8 cellular contexts compared by ENCODE assay signal in genomic region chrX:75156537-75156945, GRCh38. TPM values are rescaled to one million over a fixed set of nuclear protein-coding genes. Genes with fewer than 3 reads are reported as not detected.
DNase-seq lines count a peak whose midpoint lies in the region; ATAC-seq and TF ChIP-seq lines count a peak whose summit lies in the region.

No MANE protein-coding gene starts in this region.

- H3K4me1 ChIP-seq in NT2/D1 (ENCODE audit: insufficient read depth, insufficient read length) (no peaks in the 10 kb centered on the region), colonic mucosa (no peaks in the 10 kb centered on the region), upper lobe of right lung (peaks cover 5% of the 10 kb centered on the region)

- DNase-seq in A172 (ENCODE audit: low spot score) (peak; percentile 2), GM12865 (ENCODE audit: low read depth) (peak; percentile 21), NT2/D1 (ENCODE audit: low read depth, low spot score) (no peak), colonic mucosa (no peak), memory B cell (ENCODE audit: low spot score in 2 of 2) (peak in 1 of 2 donors; percentile 0), upper lobe of right lung (no peak), cortex of kidney (lab: John Stamatoyannopoulos, UW) (no peak), HEK293T (ENCODE audit: extremely low spot score) (no peak)

- peaks cover 23% of the 10 kb centered on the region for H3K4me1 Mint-ChIP-seq in memory B cell

- no peaks in the 10 kb centered on the region for H3K9me3 ChIP-seq in NT2/D1 (ENCODE audit: insufficient read depth, low read length)
- H3K9me3 ChIP-seq in colonic mucosa: no peaks in the 10 kb centered on the region
- no peaks in the 10 kb centered on the region for H3K9me3 ChIP-seq in upper lobe of right lung

- H3K4me3 Mint-ChIP-seq in memory B cell: peak overlapping the region; percentile 98

- CTCF ChIA-PET in HEK293T (lab: Yijun Ruan, JAX): no interaction called here

- H3K27me3 Mint-ChIP-seq in memory B cell: no peaks in the 10 kb centered on the region

- no peak for TF ChIP-seq CTCF in GM12865 (IDR thresholded peaks at IDR 0.05; ENCODE audit: insufficient read depth, low read depth, low read length, missing control alignments)
- TF ChIP-seq CTCF in colonic mucosa (IDR thresholded peaks at IDR 0.05): no peak
- TF ChIP-seq CTCF in upper lobe of right lung (IDR thresholded peaks at IDR 0.05): no peak

- no peak for ATAC-seq in memory B cell (ENCODE audit: low read depth)
- ATAC-seq in upper lobe of right lung: peak; percentile 30

- intact Hi-C loops in colonic mucosa (cut with DNase I): no loop called here
- intact Hi-C loops in upper lobe of right lung (cut with DNase I): no loop called here

- no peaks in the 10 kb centered on the region for H3K27me3 ChIP-seq in NT2/D1 (ENCODE audit: insufficient read depth, insufficient read length)
- H3K27me3 ChIP-seq in colonic mucosa: no peaks in the 10 kb centered on the region
- no peaks in the 10 kb centered on the region for H3K27me3 ChIP-seq in upper lobe of right lung

- H3K36me3 ChIP-seq in NT2/D1 (ENCODE audit: insufficient read depth, insufficient read length, low read length): peaks cover 10% of the 10 kb centered on the region
- H3K36me3 ChIP-seq in colonic mucosa: no peaks in the 10 kb centered on the region
- no peaks in the 10 kb centered on the region for H3K36me3 ChIP-seq in upper lobe of right lung

- no peaks in the 10 kb centered on the region for H3K9me3 Mint-ChIP-seq in memory B cell

- peak overlapping the region; percentile 99 for H3K27ac Mint-ChIP-seq in memory B cell

- H3K27ac ChIP-seq in colonic mucosa (peak overlapping the region; percentile 66), upper lobe of right lung (peak overlapping the region; percentile 85)

- POLR2A ChIA-PET in HEK293T (lab: Yijun Ruan, JAX): interaction anchor here (1.2 kb wide), 1 partner anchor 118 kb away, joined by 3 read pairs; no protein-coding TSS in a partner anchor

- H3K9ac ChIP-seq in NT2/D1 (ENCODE audit: insufficient read length, low read depth) (no peak overlapping the region), colonic mucosa (ENCODE audit: low read depth in 2 of 2, low read length in 2 of 2) (peak overlapping the region in 1 of 2 donors; percentile 1)

- H3K4me3 ChIP-seq in GM12865 (ENCODE audit: low read depth, low read length) (peak overlapping the region; percentile 86), NT2/D1 (ENCODE audit: insufficient read length, low read depth) (peak overlapping the region; percentile 73), colonic mucosa (peak overlapping the region; percentile 41), upper lobe of right lung (peak overlapping the region; percentile 64)

- no peaks in the 10 kb centered on the region for H3K36me3 Mint-ChIP-seq in memory B cell

TF ChIP-seq in HEK293T, 16 proteins besides CTCF, POLR2A, EP300 and RAD21:
- TF ChIP-seq NFRKB (IDR thresholded peaks at IDR 0.05): no peak
- no peak for TF ChIP-seq ELF4 (IDR thresholded peaks at IDR 0.05)
- TF ChIP-seq FOXK2 (IDR thresholded peaks at IDR 0.05): no peak
- TF ChIP-seq FOXA1 (IDR thresholded peaks at IDR 0.05): no peak

RNA-seq across cellular contexts. Expression of gene ABCB7, which starts 0.5 kb away (rescaled TPM):
- 23.1 and 27.9 TPM in 2 replicates for total RNA-seq in A172 (2014; rRNA removed; shearing (Covaris generic))
- 10 to 100 TPM; 27.9 to 31.8 TPM for total RNA-seq in colonic mucosa
- total RNA-seq in upper lobe of right lung: 25.4 TPM

Comparison
In these comparisons a context has a peak if more than half of its experiments do, and no peak if none do; other contexts are left out.
1. DNase-seq: peak in A172 (single experiment) and GM12865 (single experiment); none in NT2/D1 (single experiment), colonic mucosa (single experiment), upper lobe of right lung (single experiment), cortex of kidney (single experiment) and HEK293T (single experiment).
2. Peak in every context shown above with its lines, with median percentiles within 50 percentile points of each other: H3K4me3 ChIP-seq.